7 cellular contexts compared by ENCODE assay signal in genomic region chr17:81523139-81524062, GRCh38. TPM values are rescaled to one million over a fixed set of nuclear protein-coding genes. Genes with fewer than 3 reads are reported as not detected.
DNase-seq lines count a peak whose midpoint lies in the region; ATAC-seq and TF ChIP-seq lines count a peak whose summit lies in the region.

No MANE protein-coding gene starts in this region.

- POLR2A ChIA-PET in HEK293 (lab: Yijun Ruan, JAX) = interaction anchor here (0.6 to 0.9 kb wide), 3 partner anchors 12 to 146 kb away, joined by 3 to 5 read pairs (median 4); no protein-coding TSS in a partner anchor

- H3K9me3 ChIP-seq in HEK293 (ENCODE audit: control insufficient read depth, insufficient read depth, low read depth, low read length) (no peaks in the 10 kb centered on the region), skeletal muscle satellite cell (replicated peaks; ENCODE audit: low read length) (no peaks in the 10 kb centered on the region), adrenal gland (replicated peaks in 1 of 3) (no peaks in the 10 kb centered on the region)

- WGBS in adrenal gland, 4 donors = 21 to 46% (median 41%) methylated on average over 8 to 30 of the region's 30 CpGs

- peaks cover 19% of the 10 kb centered on the region for H3K27me3 ChIP-seq in skeletal muscle satellite cell (ENCODE audit: control insufficient read depth, insufficient read depth, low read length)
- H3K27me3 ChIP-seq in adrenal gland = peaks cover 34% of the 10 kb centered on the region

- ATAC-seq in GM18907 (IDR thresholded peaks at IDR 0.05; ENCODE audit: unreplicated experiment) = no peak

- peak overlapping the region; percentile 11 for H3K9ac ChIP-seq in skeletal muscle satellite cell (ENCODE audit: low read depth, low read length)

- H3K4me3 ChIP-seq in HEK293 (ENCODE audit: low read depth, low read length) (no peak overlapping the region), fibroblast of pulmonary artery (replicated peaks; ENCODE audit: low read depth, low read length) (no peak overlapping the region), skeletal muscle satellite cell (ENCODE audit: low read length) (no peak overlapping the region), adrenal gland (no peak overlapping the region)

- H3K36me3 ChIP-seq in HEK293 (ENCODE audit: control insufficient read depth in 2 of 2, insufficient read depth in 1 of 2, low read length in 2 of 2) (no peaks in the 10 kb centered on the region), skeletal muscle satellite cell (ENCODE audit: insufficient read depth, low read length) (no peaks in the 10 kb centered on the region), adrenal gland (replicated peaks in 1 of 2) (no peaks in the 10 kb centered on the region)

- peak overlapping the region; percentile 46 for H3K4me2 ChIP-seq in skeletal muscle satellite cell (ENCODE audit: low read length)

- no peak for TF ChIP-seq POLR2A in adrenal gland (IDR thresholded peaks at IDR 0.05)

- TF ChIP-seq CTCF in HEK293 (tag by site-specific recombination; IDR thresholded peaks at IDR 0.05) (0 out of 2 replicates have a peak, but pooled peaks have one; percentile 28), fibroblast of pulmonary artery (IDR thresholded peaks at IDR 0.05; ENCODE audit: low read length, missing control alignments) (peak; percentile 31), adrenal gland (IDR thresholded peaks at IDR 0.05) (peak in 1 of 6 experiments; percentile 4)

- intact Hi-C loops in adrenal gland (cut with DNase I) = no loop called here

- CTCF ChIA-PET in HEK293 (lab: Yijun Ruan, JAX) = interaction anchor here (0.6 to 1.0 kb wide), 3 partner anchors 14 to 690 kb away, joined by 3 read pairs; no protein-coding TSS in a partner anchor

- H3K4me1 ChIP-seq in HEK293 (ENCODE audit: control insufficient read depth, insufficient read depth, low read length) (peaks cover 2% of the 10 kb centered on the region; the same call in 1 of the 2 replicates), skeletal muscle satellite cell (ENCODE audit: control insufficient read depth, insufficient read depth, low read length) (peaks cover 32% of the 10 kb centered on the region), adrenal gland (replicated peaks in 1 of 2) (peaks cover 10 to 14% of the 10 kb centered on the region in 2 donors)

- H3K27ac ChIP-seq in HEK293 (ENCODE audit: extremely low read depth, low read depth, low read length) (no peak overlapping the region), adrenal gland (no peak overlapping the region)

- DNase-seq in NCI-H69 (lab: John Stamatoyannopoulos, UW) (peak; percentile 90), fibroblast of pulmonary artery (ENCODE audit: low read depth) (peak; percentile 42), adrenal gland (no peak)
- no peak for DNase-seq in NK-92 treated with Interleukin-12 subunit alpha and Interleukin-12 subunit beta, amount 100 ng/mL, for 24 hours (lab: John Stamatoyannopoulos, UW)

TF ChIP-seq in HEK293, 187 proteins besides CTCF, POLR2A, EP300 and RAD21:
- TF ChIP-seq ZNF266 (tag by site-specific recombination; IDR thresholded peaks at IDR 0.05; ENCODE audit: low read depth) (no peak), ZNF24 (tag by site-specific recombination; IDR thresholded peaks at IDR 0.05) (no peak), ZNF514 (tag by site-specific recombination; IDR thresholded peaks at IDR 0.05) (no peak), PRDM1 (tag by site-specific recombination; IDR thresholded peaks at IDR 0.05) (no peak), ZNF274 (IDR thresholded peaks at IDR 0.05; ENCODE audit: low read length) (no peak), ZNF274 (tag by site-specific recombination; IDR thresholded peaks at IDR 0.05; ENCODE audit: borderline replicate concordance) (no peak), KLF10 (tag by site-specific recombination; IDR thresholded peaks at IDR 0.05) (no peak)
- TF ChIP-seq, protein P1, sequence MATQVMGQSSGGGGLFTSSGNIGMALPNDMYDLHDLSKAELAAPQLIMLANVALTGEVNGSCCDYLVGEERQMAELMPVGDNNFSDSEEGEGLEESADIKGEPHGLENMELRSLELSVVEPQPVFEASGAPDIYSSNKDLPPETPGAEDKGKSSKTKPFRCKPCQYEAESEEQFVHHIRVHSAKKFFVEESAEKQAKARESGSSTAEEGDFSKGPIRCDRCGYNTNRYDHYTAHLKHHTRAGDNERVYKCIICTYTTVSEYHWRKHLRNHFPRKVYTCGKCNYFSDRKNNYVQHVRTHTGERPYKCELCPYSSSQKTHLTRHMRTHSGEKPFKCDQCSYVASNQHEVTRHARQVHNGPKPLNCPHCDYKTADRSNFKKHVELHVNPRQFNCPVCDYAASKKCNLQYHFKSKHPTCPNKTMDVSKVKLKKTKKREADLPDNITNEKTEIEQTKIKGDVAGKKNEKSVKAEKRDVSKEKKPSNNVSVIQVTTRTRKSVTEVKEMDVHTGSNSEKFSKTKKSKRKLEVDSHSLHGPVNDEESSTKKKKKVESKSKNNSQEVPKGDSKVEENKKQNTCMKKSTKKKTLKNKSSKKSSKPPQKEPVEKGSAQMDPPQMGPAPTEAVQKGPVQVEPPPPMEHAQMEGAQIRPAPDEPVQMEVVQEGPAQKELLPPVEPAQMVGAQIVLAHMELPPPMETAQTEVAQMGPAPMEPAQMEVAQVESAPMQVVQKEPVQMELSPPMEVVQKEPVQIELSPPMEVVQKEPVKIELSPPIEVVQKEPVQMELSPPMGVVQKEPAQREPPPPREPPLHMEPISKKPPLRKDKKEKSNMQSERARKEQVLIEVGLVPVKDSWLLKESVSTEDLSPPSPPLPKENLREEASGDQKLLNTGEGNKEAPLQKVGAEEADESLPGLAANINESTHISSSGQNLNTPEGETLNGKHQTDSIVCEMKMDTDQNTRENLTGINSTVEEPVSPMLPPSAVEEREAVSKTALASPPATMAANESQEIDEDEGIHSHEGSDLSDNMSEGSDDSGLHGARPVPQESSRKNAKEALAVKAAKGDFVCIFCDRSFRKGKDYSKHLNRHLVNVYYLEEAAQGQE (tag by site-specific recombination; IDR thresholded peaks at IDR 0.05) = no peak
- TF ChIP-seq, protein P2, sequence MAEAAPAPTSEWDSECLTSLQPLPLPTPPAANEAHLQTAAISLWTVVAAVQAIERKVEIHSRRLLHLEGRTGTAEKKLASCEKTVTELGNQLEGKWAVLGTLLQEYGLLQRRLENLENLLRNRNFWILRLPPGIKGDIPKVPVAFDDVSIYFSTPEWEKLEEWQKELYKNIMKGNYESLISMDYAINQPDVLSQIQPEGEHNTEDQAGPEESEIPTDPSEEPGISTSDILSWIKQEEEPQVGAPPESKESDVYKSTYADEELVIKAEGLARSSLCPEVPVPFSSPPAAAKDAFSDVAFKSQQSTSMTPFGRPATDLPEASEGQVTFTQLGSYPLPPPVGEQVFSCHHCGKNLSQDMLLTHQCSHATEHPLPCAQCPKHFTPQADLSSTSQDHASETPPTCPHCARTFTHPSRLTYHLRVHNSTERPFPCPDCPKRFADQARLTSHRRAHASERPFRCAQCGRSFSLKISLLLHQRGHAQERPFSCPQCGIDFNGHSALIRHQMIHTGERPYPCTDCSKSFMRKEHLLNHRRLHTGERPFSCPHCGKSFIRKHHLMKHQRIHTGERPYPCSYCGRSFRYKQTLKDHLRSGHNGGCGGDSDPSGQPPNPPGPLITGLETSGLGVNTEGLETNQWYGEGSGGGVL (tag by site-specific recombination; IDR thresholded peaks at IDR 0.05) = no peak
TF ChIP-seq in HEK293: peak in this region for 0.

RNA-seq across cellular contexts. Expression of gene FSCN2, which starts 4.8 kb away (rescaled TPM):
- total RNA-seq in skeletal muscle satellite cell (2012; rRNA removed) = 0.76 and 1.3 TPM in 2 replicates
- total RNA-seq in adrenal gland = 1 to 10 TPM in 4 of 8 donors, under 1 TPM in 4; 0.39 to 1.9 (median 0.88) TPM
- 1 to 10 TPM in 1 of 3 donors, under 1 TPM in 1, not detected in 1; 0.51 to 1.7 TPM for polyA plus RNA-seq in adrenal gland

RNA-seq across cellular contexts. Expression of gene ACTG1, which starts 10.8 kb away (rescaled TPM):
- total RNA-seq in skeletal muscle satellite cell (2012; rRNA removed) = 9,662 and 11,711 TPM in 2 replicates
- 1,000 to 10,000 TPM; 1,781 to 6,446 (median 2,486) TPM for total RNA-seq in adrenal gland
- 1,000 to 10,000 TPM in 2 of 3 donors, 100 to 1,000 TPM in 1; 828 to 1,140 (median 1,059) TPM for polyA plus RNA-seq in adrenal gland

RNA-seq across cellular contexts. Expression of gene FAAP100, which starts 28.8 kb away (rescaled TPM):
- total RNA-seq in skeletal muscle satellite cell (2012; rRNA removed) = 26.2 and 31.2 TPM in 2 replicates
- 10 to 100 TPM; 21.1 to 35.1 (median 31.7) TPM for total RNA-seq in adrenal gland
- polyA plus RNA-seq in adrenal gland = 10 to 100 TPM in 2 of 3 donors, 1 to 10 TPM in 1; 2.5 to 89.0 (median 41.0) TPM

Comparison
In these comparisons a context has a peak if more than half of its experiments do, and no peak if none do; other contexts are left out.
1. DNase-seq: peak in NCI-H69 (single experiment) and fibroblast of pulmonary artery (single experiment); none in adrenal gland (0 of 7) and NK-92 treated with Interleukin-12 subunit alpha and Interleukin-12 subunit beta, amount 100 ng/mL, for 24 hours (single experiment).